Comparison of ENCODE assay signal across 14 cellular contexts in genomic region chr20:50877232-50877631, GRCh38.
"Had no signal": no experiment of that assay in that cellular context is flagged by ENCODE, and none has a peak within 500 bp of the region (broad histone marks: within the 10 kb centered on the region; RNA-seq: fewer than 3 reads in every experiment).

No MANE protein-coding gene starts in this region.

- H3K27me3 Mint-ChIP-seq: naive B cell had no signal

- H3K4me3 Mint-ChIP-seq: naive B cell, nephron had no signal

- ATAC-seq: gastrocnemius medialis, left colon, left ventricle myocardium superior had no signal

- H3K27ac Mint-ChIP-seq: naive B cell, nephron had no signal

- H3K9me3 Mint-ChIP-seq: naive B cell, nephron had no signal

- DNase-seq: colonic mucosa; effector CD8-positive, alpha-beta T cell; gastrocnemius medialis; glutamatergic neuron; left colon; left ventricle myocardium superior; mesenchymal stem cell; naive B cell; stimulated activated CD4-positive, alpha-beta T cell treated with anti-CD3 and anti-CD28 coated beads, Interleukin-2, amount 100 ng/mL, for 24 hours; stimulated activated CD4-positive, alpha-beta T cell treated with anti-CD3 and anti-CD28 coated beads, Interleukin-4, amount 100 ng/mL, for 4 hours; stimulated activated naive CD4-positive, alpha-beta T cell treated with Interleukin-2 at 50 U/mL for 16 hours; tibial artery; upper lobe of left lung had no signal
